8 cellular contexts compared by ENCODE assay signal in the genomic region with DNA sequence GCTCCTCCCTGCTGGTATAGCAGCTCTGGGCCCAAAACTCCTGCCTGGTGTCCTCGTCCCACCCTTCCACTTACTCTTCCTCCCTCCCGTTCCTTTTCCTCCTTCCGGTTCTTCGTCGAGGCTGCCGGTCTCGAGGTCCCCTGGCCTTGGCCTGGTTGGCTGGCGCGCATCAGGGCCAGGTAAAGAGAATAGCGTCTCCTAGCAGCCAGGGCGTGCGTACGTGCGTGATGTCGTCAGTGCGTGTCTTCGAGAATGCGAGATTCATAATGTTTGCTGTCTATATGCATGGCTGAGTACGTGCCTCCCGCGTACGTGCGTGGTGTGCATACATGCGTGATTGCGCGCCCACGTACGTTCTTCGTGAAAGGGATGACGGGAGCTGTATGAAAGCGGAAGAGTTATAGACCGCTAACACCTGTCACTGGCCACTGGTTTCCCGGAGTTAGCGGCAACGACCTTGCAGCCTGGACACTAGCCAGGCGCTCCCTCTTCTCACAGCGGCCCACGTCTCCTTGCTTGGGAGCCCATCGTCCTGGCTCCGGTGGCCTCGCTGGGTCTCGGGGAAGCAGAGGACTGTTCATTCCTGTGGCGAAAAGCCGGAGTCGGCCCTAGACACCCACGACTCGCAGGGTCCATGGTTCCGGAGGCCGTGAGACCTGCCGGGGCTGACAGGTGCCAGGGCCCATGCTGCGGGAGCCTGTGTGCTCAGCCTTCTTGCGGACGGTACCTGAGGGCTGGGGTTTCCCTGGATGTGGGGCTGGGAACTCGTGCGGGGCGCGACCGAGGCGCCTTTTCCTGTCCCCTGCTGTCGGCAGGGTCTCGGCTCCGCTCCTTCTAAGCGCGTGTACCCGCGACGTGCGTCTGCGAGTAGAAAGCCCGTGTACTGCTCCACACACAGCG. TPM values are rescaled to one million over a fixed set of nuclear protein-coding genes. Genes with fewer than 3 reads are reported as not detected.
DNase-seq lines count a peak whose midpoint lies in the region; ATAC-seq and TF ChIP-seq lines count a peak whose summit lies in the region.

A gene (plus strand): TSS at position 392 of the 900 bp plus-strand sequence. CDS start 4,619 bp downstream, outside the sequence.

- H3K79me2 ChIP-seq in SU-DHL-6 (ENCODE audit: insufficient read depth, low read length): no peaks in the 10 kb centered on the region
- H3K79me2 ChIP-seq in trophoblast cell (ENCODE audit: control insufficient read depth, insufficient read depth, low read length, poor library complexity): peaks cover 3% of the 10 kb centered on the region

- peak within 1 kb of the TSS; percentile 42 for H4K8ac ChIP-seq in trophoblast cell (ENCODE audit: low read depth, low read length)

- no peaks in the 10 kb centered on the region for H3F3A ChIP-seq in SU-DHL-6 (ENCODE audit: insufficient read depth)

- H4K12ac ChIP-seq in trophoblast cell (ENCODE audit: low read depth, low read length): no peak within 1 kb of the TSS

- H3K36me3 Mint-ChIP-seq in activated naive CD8-positive, alpha-beta T cell treated with anti-CD3 and anti-CD28 coated beads, Interleukin-2, amount 10 ng/mL, durations not matched to agents 7 days and 5 days: no peaks in the 10 kb centered on the region

- H3K4me3 ChIP-seq in SU-DHL-6 (ENCODE audit: insufficient read depth, low read length, poor library complexity, severe bottlenecking): peak within 1 kb of the TSS; percentile 87
- H3K4me3 ChIP-seq in trophoblast cell (ENCODE audit: low read depth, low read length): peak within 1 kb of the TSS; percentile 78
- H3K4me3 ChIP-seq in transverse colon: peak within 1 kb of the TSS; percentile 29 to 84 (median 54)

- no peaks in the 10 kb centered on the region for H3K9me3 Mint-ChIP-seq in activated naive CD8-positive, alpha-beta T cell treated with anti-CD3 and anti-CD28 coated beads, Interleukin-2, amount 10 ng/mL, durations not matched to agents 7 days and 5 days

- peak within 1 kb of the TSS; percentile 9 for H3K14ac ChIP-seq in trophoblast cell (ENCODE audit: low read length)

- H4K91ac ChIP-seq in trophoblast cell (ENCODE audit: low read depth, low read length): no peak within 1 kb of the TSS

- H3K4me1 ChIP-seq in trophoblast cell (ENCODE audit: control insufficient read depth in 1 of 2, insufficient read depth in 2 of 2, low read length in 2 of 2): peaks cover 7% of the 10 kb centered on the region in 2 experiments
- peaks cover 0 to 9% (median 3%) of the 10 kb centered on the region in 4 donors for H3K4me1 ChIP-seq in transverse colon

- H3K4ac ChIP-seq in trophoblast cell (ENCODE audit: low read depth, low read length): no peak within 1 kb of the TSS

- peaks cover 7% of the 10 kb centered on the region for H3K79me1 ChIP-seq in trophoblast cell (ENCODE audit: low read length)

- H3K27me3 ChIP-seq in SU-DHL-6 (ENCODE audit: low read length) (no peaks in the 10 kb centered on the region), trophoblast cell (ENCODE audit: insufficient read depth, low read length) (no peaks in the 10 kb centered on the region), transverse colon (no peaks in the 10 kb centered on the region)

- intact Hi-C loops in Right ventricle myocardium superior (cut with DNase I) (no loop called here), transverse colon (cut with DNase I; ENCODE audit: low total_unique reads) (no loop called here)

- no CpG with 5 or more reads among the region's 71 CpGs for WGBS in trophoblast cell (ENCODE audit: extremely low coverage, insufficient coverage, insufficient read length)
- WGBS in transverse colon (ENCODE audit: low coverage in 1 of 2), 2 donors: 58% methylated on average over 60 of the region's 71 CpGs; no CpG with 5 or more reads in 1 of the 2 donors

- peak within 1 kb of the TSS; percentile 68 for H3K4me2 ChIP-seq in SU-DHL-6 (ENCODE audit: low read depth, low read length, poor library complexity, severe bottlenecking)
- H3K4me2 ChIP-seq in trophoblast cell (ENCODE audit: low read length): peak within 1 kb of the TSS; percentile 85

- DNase-seq in NCI-H128 (lab: John Stamatoyannopoulos, UW; ENCODE audit: unreplicated experiment): peak; percentile 81
- DNase-seq in activated naive CD8-positive, alpha-beta T cell treated with anti-CD3 and anti-CD28 coated beads, Interleukin-2, amount 10 ng/mL, durations not matched to agents 7 days and 5 days: peak; percentile 81
- DNase-seq in Right ventricle myocardium superior: peak; percentile 93
- DNase-seq in trophoblast cell: peak; percentile 89 to 91
- DNase-seq in transverse colon: peak; percentile 91

- H3K9me3 ChIP-seq in SU-DHL-6 (ENCODE audit: insufficient read depth, low read length) (no peaks in the 10 kb centered on the region), trophoblast cell (ENCODE audit: insufficient read depth, low read depth, low read length) (no peaks in the 10 kb centered on the region), transverse colon (no peaks in the 10 kb centered on the region)

- peak; percentile 91 for TF ChIP-seq EP300 in transverse colon (IDR thresholded peaks at IDR 0.05; ENCODE audit: low read depth)

- ATAC-seq in HG02678 (IDR thresholded peaks at IDR 0.05; ENCODE audit: unreplicated experiment): peak; percentile 74
- ATAC-seq in activated naive CD8-positive, alpha-beta T cell treated with anti-CD3 and anti-CD28 coated beads, Interleukin-2, amount 10 ng/mL, durations not matched to agents 7 days and 5 days (ENCODE audit: low read depth): peak; percentile 77
- peak; percentile 68 for ATAC-seq in Right ventricle myocardium superior (ENCODE audit: poor library complexity)

- H2BK120ac ChIP-seq in trophoblast cell (ENCODE audit: insufficient read depth, low read length, poor library complexity): no peak within 1 kb of the TSS

- in situ Hi-C loops in transverse colon (cut with MboI; ENCODE audit: low pct_ligation_motif_present in 1 of 4, low pct_unique_long_range_greater_than_20kb in 1 of 4, low sequenced_read_pairs in 3 of 4): no loop called here

- H3K9me2 ChIP-seq in SU-DHL-6 (replicated peaks; ENCODE audit: insufficient read depth, low read length): no peaks in the 10 kb centered on the region

- H3K36me3 ChIP-seq in SU-DHL-6 (ENCODE audit: low read length): no peaks in the 10 kb centered on the region
- peaks cover 0 to under 1% of the 10 kb centered on the region in 2 experiments for H3K36me3 ChIP-seq in trophoblast cell (ENCODE audit: control insufficient read depth in 1 of 2, insufficient read depth in 2 of 2, low read length in 2 of 2)
- no peaks in the 10 kb centered on the region for H3K36me3 ChIP-seq in transverse colon

- no peaks in the 10 kb centered on the region for H4K20me1 ChIP-seq in SU-DHL-6 (ENCODE audit: low read depth, low read length)

- peak within 1 kb of the TSS; percentile 100 for H3K27ac Mint-ChIP-seq in activated naive CD8-positive, alpha-beta T cell treated with anti-CD3 and anti-CD28 coated beads, Interleukin-2, amount 10 ng/mL, durations not matched to agents 7 days and 5 days

- H3K23ac ChIP-seq in trophoblast cell (ENCODE audit: low read length): no peak within 1 kb of the TSS

- H3K27me3 Mint-ChIP-seq in activated naive CD8-positive, alpha-beta T cell treated with anti-CD3 and anti-CD28 coated beads, Interleukin-2, amount 10 ng/mL, durations not matched to agents 7 days and 5 days: no peaks in the 10 kb centered on the region

- TF ChIP-seq POLR2A in GM10847 (IDR thresholded peaks at IDR 0.05; ENCODE audit: extremely low read depth, insufficient read length) (peak; percentile 68), transverse colon (IDR thresholded peaks at IDR 0.05) (peak; percentile 85)

- no peak within 1 kb of the TSS for H2BK12ac ChIP-seq in trophoblast cell (ENCODE audit: low read length)

- H2AFZ ChIP-seq in SU-DHL-6 (ENCODE audit: low read depth, low read length, severe bottlenecking): peak within 1 kb of the TSS; percentile 43
- H2AFZ ChIP-seq in trophoblast cell (ENCODE audit: insufficient read depth, low read length, poor library complexity): peak within 1 kb of the TSS; percentile 59

- H3K4me1 Mint-ChIP-seq in activated naive CD8-positive, alpha-beta T cell treated with anti-CD3 and anti-CD28 coated beads, Interleukin-2, amount 10 ng/mL, durations not matched to agents 7 days and 5 days: peaks cover 3% of the 10 kb centered on the region

- POLR2A ChIA-PET in activated naive CD8-positive, alpha-beta T cell treated with anti-CD3 and anti-CD28 coated beads, Interleukin-2, amount 10 ng/mL, durations not matched to agents 7 days and 5 days (lab: Charles Lee): interaction anchor here (0.6 to 3.2 kb wide), 10 partner anchors 13 to 847 kb away, joined by 3 to 22 read pairs (median 4); a partner anchor contains a TSS

- no peak within 1 kb of the TSS for H3K18ac ChIP-seq in trophoblast cell (ENCODE audit: low read length)

- H3K9ac ChIP-seq in SU-DHL-6 (ENCODE audit: low read length): peak within 1 kb of the TSS; percentile 84
- peak within 1 kb of the TSS; percentile 57 for H3K9ac ChIP-seq in trophoblast cell (ENCODE audit: low read length)

- peak within 1 kb of the TSS; percentile 83 for H3K27ac ChIP-seq in SU-DHL-6 (ENCODE audit: low read depth, low read length)
- peak within 1 kb of the TSS; percentile 73 for H3K27ac ChIP-seq in trophoblast cell (ENCODE audit: low read depth, low read length)
- H3K27ac ChIP-seq in transverse colon: peak within 1 kb of the TSS; percentile 93 to 98 (median 94)

- peak within 1 kb of the TSS; percentile 88 for H2BK5ac ChIP-seq in trophoblast cell (ENCODE audit: low read depth, low read length, poor library complexity)

- peak within 1 kb of the TSS; percentile 94 for H3K4me3 Mint-ChIP-seq in activated naive CD8-positive, alpha-beta T cell treated with anti-CD3 and anti-CD28 coated beads, Interleukin-2, amount 10 ng/mL, durations not matched to agents 7 days and 5 days

- no peak for TF ChIP-seq CTCF in SU-DHL-6 (IDR thresholded peaks at IDR 0.05; ENCODE audit: insufficient read depth, low read length, poor library complexity, severe bottlenecking)
- no peak for TF ChIP-seq CTCF in transverse colon (IDR thresholded peaks at IDR 0.05)

- no peak within 1 kb of the TSS for H2AK5ac ChIP-seq in trophoblast cell (ENCODE audit: low read length)

RNA-seq across cellular contexts. Expression of the gene that starts here (rescaled TPM):
- 10 to 100 TPM; 25.7 to 30.1 TPM for total RNA-seq in activated naive CD8-positive, alpha-beta T cell treated with anti-CD3 and anti-CD28 coated beads, Interleukin-2, amount 10 ng/mL, durations not matched to agents 7 days and 5 days
- total RNA-seq in Right ventricle myocardium superior (26.9 TPM), transverse colon (10 to 100 TPM; 12.3 to 30.7 (median 17.7) TPM)
- polyA plus RNA-seq in trophoblast cell (2013): 6.6 and 7.0 TPM in 2 replicates

Comparison
In these comparisons a context has a peak if more than half of its experiments do, and no peak if none do; other contexts are left out.
1. Peak in every context shown above with its lines: DNase-seq, ATAC-seq, H3K4me3 ChIP-seq and H3K27ac ChIP-seq.